In the genomic region with DNA sequence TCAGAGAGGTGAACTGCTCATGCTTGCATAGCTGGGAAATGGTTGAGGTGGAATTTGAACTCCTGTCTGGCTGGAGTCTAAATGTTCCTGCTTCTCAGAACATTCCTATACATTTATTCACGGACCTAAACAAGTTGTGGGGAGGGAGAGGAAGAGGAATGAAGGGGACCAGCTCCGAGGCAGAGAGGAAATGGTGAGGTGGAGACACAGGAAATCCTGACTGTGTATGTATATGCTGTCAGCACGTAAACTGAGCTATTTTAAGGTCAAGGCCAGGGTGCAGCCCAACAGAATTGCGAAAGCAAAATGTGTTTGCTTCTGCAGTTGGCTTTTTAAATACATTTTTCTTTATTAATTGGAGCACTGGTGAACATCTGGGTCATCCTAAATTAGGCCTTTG, we compare ENCODE assay signal across 8 cellular contexts.
DNase-seq lines count a peak whose midpoint lies in the region; ATAC-seq and TF ChIP-seq lines count a peak whose summit lies in the region.

No MANE protein-coding gene starts in this region.

- ATAC-seq in HG03066 (IDR thresholded peaks at IDR 0.05; ENCODE audit: low read depth, unreplicated experiment) (peak; percentile 52), WTC11 (no peak), HG02588 (IDR thresholded peaks at IDR 0.05; ENCODE audit: unreplicated experiment) (no peak), GM18861 (IDR thresholded peaks at IDR 0.05; ENCODE audit: unreplicated experiment) (no peak)

- no peaks in the 10 kb centered on the region; the same call in 1 of the 2 replicates for H3K27me3 Mint-ChIP-seq in WTC11 (ENCODE audit: low read depth)
- no peaks in the 10 kb centered on the region for H3K27me3 Mint-ChIP-seq in stimulated activated naive CD8-positive, alpha-beta T cell treated with anti-CD3 and anti-CD28 coated beads, Interleukin-15, Interleukin-2, amounts not matched to agents 100 ng/mL and 50 ng/mL, for 24 hours

- H3K4me3 ChIP-seq in fibroblast of villous mesenchyme (ENCODE audit: low read depth, low read length), result no peak overlapping the region

- H3K27ac Mint-ChIP-seq in WTC11, result no peak overlapping the region
- peak overlapping the region; percentile 84 for H3K27ac Mint-ChIP-seq in stimulated activated naive CD8-positive, alpha-beta T cell treated with anti-CD3 and anti-CD28 coated beads, Interleukin-15, Interleukin-2, amounts not matched to agents 100 ng/mL and 50 ng/mL, for 24 hours

- CTCF ChIA-PET in GM10248 (lab: Yijun Ruan, JAX) (no interaction called here), WTC11 (lab: Charles Lee) (interaction anchor here (1.9 kb wide), 1 partner anchor 26 kb away, joined by 6 read pairs; no protein-coding TSS in a partner anchor)

- H3K4me1 Mint-ChIP-seq in WTC11, result peaks cover 11% of the 10 kb centered on the region
- peaks cover 41% of the 10 kb centered on the region for H3K4me1 Mint-ChIP-seq in stimulated activated naive CD8-positive, alpha-beta T cell treated with anti-CD3 and anti-CD28 coated beads, Interleukin-15, Interleukin-2, amounts not matched to agents 100 ng/mL and 50 ng/mL, for 24 hours (ENCODE audit: low read depth)

- POLR2A ChIA-PET in GM10248 (lab: Yijun Ruan, JAX), result no interaction called here
- POLR2A ChIA-PET in WTC11 (lab: Charles Lee), result no interaction called here

- TF ChIP-seq CTCF in GM10248 (IDR thresholded peaks at IDR 0.05; ENCODE audit: control extremely low read depth, extremely low read depth, low read depth, missing control alignments) (no peak), WTC11 (IDR thresholded peaks at IDR 0.05) (no peak), fibroblast of villous mesenchyme (IDR thresholded peaks at IDR 0.05; ENCODE audit: insufficient read depth, low read depth, low read length) (no peak)

- H3K4me3 Mint-ChIP-seq in WTC11, result no peak overlapping the region
- peak overlapping the region; percentile 5 for H3K4me3 Mint-ChIP-seq in stimulated activated naive CD8-positive, alpha-beta T cell treated with anti-CD3 and anti-CD28 coated beads, Interleukin-15, Interleukin-2, amounts not matched to agents 100 ng/mL and 50 ng/mL, for 24 hours

- no peaks in the 10 kb centered on the region for H3K36me3 Mint-ChIP-seq in WTC11
- H3K36me3 Mint-ChIP-seq in stimulated activated naive CD8-positive, alpha-beta T cell treated with anti-CD3 and anti-CD28 coated beads, Interleukin-15, Interleukin-2, amounts not matched to agents 100 ng/mL and 50 ng/mL, for 24 hours (ENCODE audit: low read depth), result no peaks in the 10 kb centered on the region

- DNase-seq in GM10248 (ENCODE audit: extremely low spot score) (peak; percentile 37), WTC11 (ENCODE audit: low spot score) (no peak), fibroblast of villous mesenchyme (ENCODE audit: low read depth) (peak; percentile 98), inferior parietal cortex (ENCODE audit: extremely low spot score) (no peak)

- H3K9me3 Mint-ChIP-seq in WTC11, result no peaks in the 10 kb centered on the region
- H3K9me3 Mint-ChIP-seq in stimulated activated naive CD8-positive, alpha-beta T cell treated with anti-CD3 and anti-CD28 coated beads, Interleukin-15, Interleukin-2, amounts not matched to agents 100 ng/mL and 50 ng/mL, for 24 hours, result no peaks in the 10 kb centered on the region

TF ChIP-seq in WTC11, 78 proteins besides CTCF, POLR2A, EP300 and RAD21:
- TF ChIP-seq GABPB1 (CRISPR knock-in tag; IDR thresholded peaks at IDR 0.05), result 0 out of 2 replicates have a peak, but pooled peaks have one; percentile 16
- TF ChIP-seq, protein P1, sequence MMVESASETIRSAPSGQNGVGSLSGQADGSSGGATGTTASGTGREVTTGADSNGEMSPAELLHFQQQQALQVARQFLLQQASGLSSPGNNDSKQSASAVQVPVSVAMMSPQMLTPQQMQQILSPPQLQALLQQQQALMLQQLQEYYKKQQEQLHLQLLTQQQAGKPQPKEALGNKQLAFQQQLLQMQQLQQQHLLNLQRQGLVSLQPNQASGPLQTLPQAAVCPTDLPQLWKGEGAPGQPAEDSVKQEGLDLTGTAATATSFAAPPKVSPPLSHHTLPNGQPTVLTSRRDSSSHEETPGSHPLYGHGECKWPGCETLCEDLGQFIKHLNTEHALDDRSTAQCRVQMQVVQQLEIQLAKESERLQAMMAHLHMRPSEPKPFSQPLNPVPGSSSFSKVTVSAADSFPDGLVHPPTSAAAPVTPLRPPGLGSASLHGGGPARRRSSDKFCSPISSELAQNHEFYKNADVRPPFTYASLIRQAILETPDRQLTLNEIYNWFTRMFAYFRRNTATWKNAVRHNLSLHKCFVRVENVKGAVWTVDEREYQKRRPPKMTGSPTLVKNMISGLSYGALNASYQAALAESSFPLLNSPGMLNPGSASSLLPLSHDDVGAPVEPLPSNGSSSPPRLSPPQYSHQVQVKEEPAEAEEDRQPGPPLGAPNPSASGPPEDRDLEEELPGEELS (CRISPR knock-in tag; IDR thresholded peaks at IDR 0.05), result no peak

Comparison
In these comparisons a context has a peak if more than half of its experiments do, and no peak if none do; other contexts are left out.
1. DNase-seq: peak in GM10248 (single experiment) and fibroblast of villous mesenchyme (single experiment); none in WTC11 (single experiment) and inferior parietal cortex (single experiment).